Comparison of ENCODE assay signal across 10 cellular contexts in genomic region chr3:48655586-48655985, GRCh38. TPM values are rescaled to one million over a fixed set of nuclear protein-coding genes. Genes with fewer than 3 reads are reported as not detected.
A peak's percentile ranks its signal among the peaks of the same experiment; 100 is the strongest.
DNase-seq lines count a peak whose midpoint lies in the region; ATAC-seq and TF ChIP-seq lines count a peak whose summit lies in the region.
"Had no signal": no experiment of that assay in that cellular context is flagged by ENCODE, and none has a peak within 500 bp of the region (broad histone marks: within the 10 kb centered on the region; RNA-seq: fewer than 3 reads in every experiment).

No MANE protein-coding gene starts in this region.

- no peak overlapping the region for H2BK5ac ChIP-seq in trophoblast cell (ENCODE audit: low read depth, low read length, poor library complexity)

- no peak for ATAC-seq in HG03196 (IDR thresholded peaks at IDR 0.05; ENCODE audit: unreplicated experiment)

- H3K9me3 ChIP-seq in trophoblast cell (ENCODE audit: insufficient read depth, low read depth, low read length) = peaks cover 26% of the 10 kb centered on the region

- no peak overlapping the region for H3K23ac ChIP-seq in trophoblast cell (ENCODE audit: low read length)

- H3K18ac ChIP-seq in trophoblast cell (ENCODE audit: low read length) = no peak overlapping the region

- H3K4me2 ChIP-seq in trophoblast cell (ENCODE audit: low read length) = peak overlapping the region; percentile 64

- no peaks in the 10 kb centered on the region for H3K27me3 ChIP-seq in ACC112 (ENCODE audit: insufficient read depth, low read length)
- no peaks in the 10 kb centered on the region for H3K27me3 ChIP-seq in dorsolateral prefrontal cortex
- no peaks in the 10 kb centered on the region for H3K27me3 ChIP-seq in trophoblast cell (ENCODE audit: insufficient read depth, low read length)

- H3K4ac ChIP-seq in trophoblast cell (ENCODE audit: low read depth, low read length) = no peak overlapping the region

- peak; percentile 62 for DNase-seq in T-helper 2 cell treated with Interferon-gamma antibody and Interleukin-4, amounts not matched to agents 5 μg/mL and 100 μg/mL, for 36 hours (ENCODE audit: low spot score)
- DNase-seq in dorsolateral prefrontal cortex (no peak), trophoblast cell (no peak), NCI-H446 (lab: John Stamatoyannopoulos, UW) (no peak), T-helper 9 cell (no peak), SK-N-DZ (ENCODE audit: low spot score) (no peak)
- DNase-seq: NCI-H510A treated with DMSO at 0.1 percent for 48 hours had no signal

- no peak overlapping the region for H3K9ac ChIP-seq in trophoblast cell (ENCODE audit: low read length)

- peaks cover 10% of the 10 kb centered on the region for H3K4me1 Mint-ChIP-seq in T-helper 2 cell treated with Interferon-gamma antibody and Interleukin-4, amounts not matched to agents 5 μg/mL and 100 μg/mL, for 36 hours (ENCODE audit: low read depth)

- H3K36me3 Mint-ChIP-seq in T-helper 2 cell treated with Interferon-gamma antibody and Interleukin-4, amounts not matched to agents 5 μg/mL and 100 μg/mL, for 36 hours (ENCODE audit: low read depth) = peaks cover 6% of the 10 kb centered on the region

- H3K4me1 ChIP-seq in ACC112 (ENCODE audit: control insufficient read depth, insufficient read depth, low read length, unreplicated experiment) (peaks cover 5% of the 10 kb centered on the region), trophoblast cell (ENCODE audit: control insufficient read depth in 1 of 2, insufficient read depth in 2 of 2, low read length in 2 of 2) (peaks cover 4 to 9% of the 10 kb centered on the region in 2 experiments)

- intact Hi-C loops in dorsolateral prefrontal cortex (cut with DNase I) = loop anchor here in 1 of 2 donors (10.0 kb wide), 1 partner anchor 201 kb away; no protein-coding TSS in a partner anchor

- H3K27ac Mint-ChIP-seq in T-helper 2 cell treated with Interferon-gamma antibody and Interleukin-4, amounts not matched to agents 5 μg/mL and 100 μg/mL, for 36 hours = peak overlapping the region; percentile 87

- H3K4me3 ChIP-seq in ACC112 (ENCODE audit: low read depth, low read length) (peak overlapping the region; percentile 76), dorsolateral prefrontal cortex (peak overlapping the region in 58 of 59 donors; percentile 32 to 70 (median 55)), trophoblast cell (ENCODE audit: low read depth, low read length) (no peak overlapping the region)

- WGBS in trophoblast cell (ENCODE audit: extremely low coverage, insufficient coverage, insufficient read length) = no CpG with 5 or more reads among the region's 27 CpGs

- no peak overlapping the region for H2BK12ac ChIP-seq in trophoblast cell (ENCODE audit: low read length)

- no peak overlapping the region for H4K91ac ChIP-seq in trophoblast cell (ENCODE audit: low read depth, low read length)

- peaks cover 3% of the 10 kb centered on the region for H3K27me3 Mint-ChIP-seq in T-helper 2 cell treated with Interferon-gamma antibody and Interleukin-4, amounts not matched to agents 5 μg/mL and 100 μg/mL, for 36 hours (ENCODE audit: low read depth)

- H3K27ac ChIP-seq in ACC112 (ENCODE audit: low read depth, low read length) (no peak overlapping the region), dorsolateral prefrontal cortex (peak overlapping the region in 6 of 59 donors; percentile 6 to 44 (median 34)), trophoblast cell (ENCODE audit: low read depth, low read length) (no peak overlapping the region)

- H3K9me3 Mint-ChIP-seq in T-helper 2 cell treated with Interferon-gamma antibody and Interleukin-4, amounts not matched to agents 5 μg/mL and 100 μg/mL, for 36 hours = no peaks in the 10 kb centered on the region

- no peak for TF ChIP-seq CTCF in dorsolateral prefrontal cortex (IDR thresholded peaks at IDR 0.05 in 54 of 56, conservative IDR thresholded peaks at IDR 0.05 in 2 of 56; ENCODE audit: low read depth in 1 of 56, partially characterized antibody in 56 of 56)

- no peak overlapping the region for H4K12ac ChIP-seq in trophoblast cell (ENCODE audit: low read depth, low read length)

- peaks cover 11% of the 10 kb centered on the region; the same call in 1 of the 2 replicates for H3K36me3 ChIP-seq in ACC112 (ENCODE audit: insufficient read depth, low read length)
- H3K36me3 ChIP-seq in trophoblast cell (ENCODE audit: control insufficient read depth in 1 of 2, insufficient read depth in 2 of 2, low read length in 2 of 2) = no peaks in the 10 kb centered on the region

- H3K4me3 Mint-ChIP-seq in T-helper 2 cell treated with Interferon-gamma antibody and Interleukin-4, amounts not matched to agents 5 μg/mL and 100 μg/mL, for 36 hours = peak overlapping the region; percentile 75

- H3K79me1 ChIP-seq in trophoblast cell (ENCODE audit: low read length) = no peaks in the 10 kb centered on the region

- no peak overlapping the region for H2BK120ac ChIP-seq in trophoblast cell (ENCODE audit: insufficient read depth, low read length, poor library complexity)

- H2AK5ac ChIP-seq in trophoblast cell (ENCODE audit: low read length) = no peak overlapping the region

- H3K79me2 ChIP-seq in ACC112 (ENCODE audit: control insufficient read depth, insufficient read depth, low read length, unreplicated experiment) (no peaks in the 10 kb centered on the region), trophoblast cell (ENCODE audit: control insufficient read depth, insufficient read depth, low read length, poor library complexity) (no peaks in the 10 kb centered on the region)

- no peak overlapping the region for H3K14ac ChIP-seq in trophoblast cell (ENCODE audit: low read length)

- no peak overlapping the region for H2AFZ ChIP-seq in ACC112 (ENCODE audit: low read length, unreplicated experiment)
- no peak overlapping the region for H2AFZ ChIP-seq in trophoblast cell (ENCODE audit: insufficient read depth, low read length, poor library complexity)

- no peak overlapping the region for H4K8ac ChIP-seq in trophoblast cell (ENCODE audit: low read depth, low read length)

RNA-seq across cellular contexts. Expression of gene CELSR3, which starts 7.1 kb away (rescaled TPM):
- 10 to 100 TPM; 21.5 to 68.6 (median 39.9) TPM for total RNA-seq in dorsolateral prefrontal cortex
- 3.5 TPM in 2 replicates for polyA plus RNA-seq in trophoblast cell (2013)
- 3.2 and 4.4 TPM in 2 replicates for polyA plus RNA-seq in SK-N-DZ (2014; cell fraction: cytosol; rRNA removed)
- 16.3 and 18.2 TPM in 2 replicates for polyA plus RNA-seq in SK-N-DZ (2014; cell fraction: nucleus; rRNA removed)

RNA-seq across cellular contexts. Expression of gene SLC26A6, which starts 20.3 kb away (rescaled TPM):
- total RNA-seq in dorsolateral prefrontal cortex = 10 to 100 TPM in 97 of 120 experiments, 1 to 10 TPM in 23; 5.6 to 28.6 (median 13.1) TPM
- 27.3 and 27.9 TPM in 2 replicates for polyA plus RNA-seq in trophoblast cell (2013)
- 12.9 and 22.5 TPM in 2 replicates for polyA plus RNA-seq in SK-N-DZ (2014; cell fraction: cytosol; rRNA removed)
- polyA plus RNA-seq in SK-N-DZ (2014; cell fraction: nucleus; rRNA removed) = 180 and 245 TPM in 2 replicates

RNA-seq across cellular contexts. Expression of gene NCKIPSD, which starts 30.1 kb away (rescaled TPM):
- 100 to 1,000 TPM in 69 of 120 experiments, 10 to 100 TPM in 51; 66.3 to 147 (median 103) TPM for total RNA-seq in dorsolateral prefrontal cortex
- polyA plus RNA-seq in trophoblast cell (2013) = 18.3 and 18.9 TPM in 2 replicates
- polyA plus RNA-seq in SK-N-DZ (2014; cell fraction: cytosol; rRNA removed) = 22.7 and 24.0 TPM in 2 replicates
- polyA plus RNA-seq in SK-N-DZ (2014; cell fraction: nucleus; rRNA removed) = 52.4 and 62.8 TPM in 2 replicates

RNA-seq across cellular contexts. Expression of gene TMEM89, which starts 34.0 kb away (rescaled TPM):
- not detected for total RNA-seq in dorsolateral prefrontal cortex
- not detected in 2 replicates for polyA plus RNA-seq in trophoblast cell (2013)
- not detected in 2 replicates for polyA plus RNA-seq in SK-N-DZ (2014; cell fraction: cytosol; rRNA removed)
- 2.2 TPM in 1 of 2 replicates, not detected in the other for polyA plus RNA-seq in SK-N-DZ (2014; cell fraction: nucleus; rRNA removed)
- total RNA-seq: lung had no signal

RNA-seq across cellular contexts. Expression of gene UQCRC1, which starts 46.1 kb away (rescaled TPM):
- total RNA-seq in dorsolateral prefrontal cortex = 100 to 1,000 TPM in 119 of 120 experiments, 10 to 100 TPM in 1; 75.3 to 310 (median 207) TPM
- 164 and 166 TPM in 2 replicates for polyA plus RNA-seq in trophoblast cell (2013)
- polyA plus RNA-seq in SK-N-DZ (2014; cell fraction: cytosol; rRNA removed) = 271 and 392 TPM in 2 replicates
- 352 and 389 TPM in 2 replicates for polyA plus RNA-seq in SK-N-DZ (2014; cell fraction: nucleus; rRNA removed)
